Comparison of ENCODE assay signal across 25 cellular contexts in genomic region chrX:111349934-111350333, GRCh38.
"Had no signal": no experiment of that assay in that cellular context is flagged by ENCODE, and none has a peak within 500 bp of the region (broad histone marks: within the 10 kb centered on the region; RNA-seq: fewer than 3 reads in every experiment).

No MANE protein-coding gene starts in this region.

- H3K9ac ChIP-seq: neural progenitor cell, parathyroid adenoma had no signal

- H3K4me1 ChIP-seq: left lung, lower lobe of right lung, parathyroid adenoma, tibial nerve, upper lobe of left lung, uterus had no signal

- ATAC-seq: left lung; lower lobe of right lung; mucosa of descending colon; natural killer cell treated with Interleukin-12 subunit alpha and Interleukin-12 subunit beta and Interleukin-15 and Interleukin-18, amount 100 ng/mL, for 72 hours; stimulated activated naive B cell treated with anti-CD40 and anti-IgM and Interleukin-4, amounts not matched to agents 10 μg/mL and 1 μg/mL and 100 μg/mL, for 72 hours had no signal

- DNase-seq: central memory CD4-positive, alpha-beta T cell; dorsolateral prefrontal cortex; effector CD4-positive, alpha-beta T cell; foreskin melanocyte; left cardiac atrium; left lung; lower lobe of right lung; mucosa of descending colon; naive B cell; stimulated activated CD4-positive, alpha-beta T cell treated with anti-CD3 and anti-CD28 coated beads, Interleukin-15, amount 100 ng/mL, for 24 hours; stimulated activated CD4-positive, alpha-beta T cell treated with anti-CD3 and anti-CD28 coated beads, Interleukin-2, amount 100 ng/mL, for 48 hours; stimulated activated naive B cell treated with anti-CD40 and anti-IgM and Interleukin-4, amounts not matched to agents 10 μg/mL and 1 μg/mL and 100 μg/mL, for 72 hours; upper lobe of left lung; uterus had no signal

- H3K36me3 ChIP-seq: esophagus muscularis mucosa, left lung, lower lobe of right lung, neural progenitor cell, thoracic aorta, tibial nerve, upper lobe of left lung, uterus had no signal

- H3K4me1 Mint-ChIP-seq: mesothelial cell of epicardium; naive B cell; neural progenitor cell; stimulated activated naive B cell treated with anti-CD40 and anti-IgM and Interleukin-4, amounts not matched to agents 10 μg/mL and 1 μg/mL and 100 μg/mL, for 72 hours had no signal

- H3K27me3 ChIP-seq: esophagus muscularis mucosa, hepatocyte, neural progenitor cell, upper lobe of left lung, uterus had no signal

- H3K4me3 Mint-ChIP-seq: mesothelial cell of epicardium; naive B cell; natural killer cell treated with Interleukin-12 subunit alpha and Interleukin-12 subunit beta and Interleukin-15 and Interleukin-18, amount 100 ng/mL, for 72 hours; neural progenitor cell; stimulated activated naive B cell treated with anti-CD40 and anti-IgM and Interleukin-4, amounts not matched to agents 10 μg/mL and 1 μg/mL and 100 μg/mL, for 72 hours; stimulated activated naive CD8-positive, alpha-beta T cell treated with anti-CD3 and anti-CD28 coated beads, Interleukin-15, Interleukin-2, amounts not matched to agents 100 ng/mL and 50 ng/mL, for 24 hours had no signal

- H3K9me3 Mint-ChIP-seq: natural killer cell treated with Interleukin-12 subunit alpha and Interleukin-12 subunit beta and Interleukin-15 and Interleukin-18, amount 100 ng/mL, for 72 hours had no signal

- H3K27ac Mint-ChIP-seq: mesothelial cell of epicardium; naive B cell; natural killer cell treated with Interleukin-12 subunit alpha and Interleukin-12 subunit beta and Interleukin-15 and Interleukin-18, amount 100 ng/mL, for 72 hours; neural progenitor cell; progenitor cell of endocrine pancreas; stimulated activated naive B cell treated with anti-CD40 and anti-IgM and Interleukin-4, amounts not matched to agents 10 μg/mL and 1 μg/mL and 100 μg/mL, for 72 hours; stimulated activated naive CD8-positive, alpha-beta T cell treated with anti-CD3 and anti-CD28 coated beads, Interleukin-15, Interleukin-2, amounts not matched to agents 100 ng/mL and 50 ng/mL, for 24 hours had no signal

- H3K36me3 Mint-ChIP-seq: mesothelial cell of epicardium; naive B cell; natural killer cell treated with Interleukin-12 subunit alpha and Interleukin-12 subunit beta and Interleukin-15 and Interleukin-18, amount 100 ng/mL, for 72 hours; neural progenitor cell; stimulated activated naive B cell treated with anti-CD40 and anti-IgM and Interleukin-4, amounts not matched to agents 10 μg/mL and 1 μg/mL and 100 μg/mL, for 72 hours had no signal

- H3K4me3 ChIP-seq: dorsolateral prefrontal cortex, esophagus muscularis mucosa, hepatocyte, left lung, lower lobe of right lung, mucosa of descending colon, neural progenitor cell, skin epidermis, thoracic aorta, tibial nerve, upper lobe of left lung, uterus had no signal

- H3K9me3 ChIP-seq: esophagus muscularis mucosa, left lung, lower lobe of right lung, mucosa of descending colon, thoracic aorta, tibial nerve, upper lobe of left lung, uterus had no signal

- H3K27ac ChIP-seq: dorsolateral prefrontal cortex, esophagus muscularis mucosa, hepatocyte, left lung, lower lobe of right lung, neural progenitor cell, parathyroid adenoma, skin epidermis, thoracic aorta, tibial nerve, upper lobe of left lung, uterus had no signal

- H3K27me3 Mint-ChIP-seq: progenitor cell of endocrine pancreas; stimulated activated naive B cell treated with anti-CD40 and anti-IgM and Interleukin-4, amounts not matched to agents 10 μg/mL and 1 μg/mL and 100 μg/mL, for 72 hours; stimulated activated naive CD8-positive, alpha-beta T cell treated with anti-CD3 and anti-CD28 coated beads, Interleukin-15, Interleukin-2, amounts not matched to agents 100 ng/mL and 50 ng/mL, for 24 hours had no signal
